Comparison of ENCODE assay signal across 1 cellular context in the genomic region with DNA sequence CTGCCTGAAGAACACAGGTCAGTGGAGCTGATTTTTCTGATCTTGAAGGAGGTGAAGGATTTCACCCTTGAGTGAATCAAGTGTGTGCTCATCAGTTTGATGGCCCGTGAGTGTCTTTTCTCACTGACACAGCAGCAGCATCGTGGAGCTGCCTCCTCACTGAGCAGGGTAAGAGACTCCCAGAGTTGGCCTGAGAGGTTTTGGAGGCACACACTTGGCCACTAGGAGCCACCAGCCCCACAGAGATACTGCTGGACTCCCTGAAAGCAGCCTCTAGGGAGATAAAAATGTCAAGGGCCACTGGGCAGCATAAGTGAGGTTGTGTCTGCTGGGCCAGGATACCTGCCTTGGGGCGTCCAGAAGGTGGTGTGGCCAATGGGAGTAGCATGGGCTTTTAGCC.
TF ChIP-seq lines count a peak whose summit lies in the region.

No MANE protein-coding gene starts in this region.

TF ChIP-seq in WTC11, 78 proteins besides CTCF, POLR2A, EP300 and RAD21 (continued from another document):
- TF ChIP-seq, protein P1, sequence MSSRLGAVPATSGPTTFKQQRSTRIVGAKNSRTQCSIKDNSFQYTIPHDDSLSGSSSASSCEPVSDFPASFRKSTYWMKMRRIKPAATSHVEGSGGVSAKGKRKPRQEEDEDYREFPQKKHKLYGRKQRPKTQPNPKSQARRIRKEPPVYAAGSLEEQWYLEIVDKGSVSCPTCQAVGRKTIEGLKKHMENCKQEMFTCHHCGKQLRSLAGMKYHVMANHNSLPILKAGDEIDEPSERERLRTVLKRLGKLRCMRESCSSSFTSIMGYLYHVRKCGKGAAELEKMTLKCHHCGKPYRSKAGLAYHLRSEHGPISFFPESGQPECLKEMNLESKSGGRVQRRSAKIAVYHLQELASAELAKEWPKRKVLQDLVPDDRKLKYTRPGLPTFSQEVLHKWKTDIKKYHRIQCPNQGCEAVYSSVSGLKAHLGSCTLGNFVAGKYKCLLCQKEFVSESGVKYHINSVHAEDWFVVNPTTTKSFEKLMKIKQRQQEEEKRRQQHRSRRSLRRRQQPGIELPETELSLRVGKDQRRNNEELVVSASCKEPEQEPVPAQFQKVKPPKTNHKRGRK (CRISPR knock-in tag; IDR thresholded peaks at IDR 0.05; ENCODE audit: borderline replicate concordance), result no peak
- no peak for TF ChIP-seq TCF7 (CRISPR knock-in tag; IDR thresholded peaks at IDR 0.05; ENCODE audit: low read depth)
- TF ChIP-seq ZNF121 (CRISPR knock-in tag; IDR thresholded peaks at IDR 0.05), result no peak
